Comparison of ENCODE assay signal across 1 cellular context in genomic region chr12:46462641-46463355, GRCh38.
TF ChIP-seq lines count a peak whose summit lies in the region.

No MANE protein-coding gene starts in this region.

TF ChIP-seq in IMR-90, 13 proteins besides CTCF, POLR2A, EP300 and RAD21 (continued from another document):
- TF ChIP-seq NFE2L2 (IDR thresholded peaks at IDR 0.05; ENCODE audit: low read depth, low read length) (no peak), FOS (IDR thresholded peaks at IDR 0.05; ENCODE audit: low read depth, low read length) (no peak), CHD1 (IDR thresholded peaks at IDR 0.05; ENCODE audit: low read depth, low read length) (no peak), MAZ (IDR thresholded peaks at IDR 0.05; ENCODE audit: borderline replicate concordance, low read depth, low read length) (no peak), BHLHE40 (IDR thresholded peaks at IDR 0.05; ENCODE audit: low read depth, low read length) (no peak), MXI1 (IDR thresholded peaks at IDR 0.05; ENCODE audit: borderline replicate concordance, low read depth, low read length) (no peak), ELK1 (IDR thresholded peaks at IDR 0.05; ENCODE audit: borderline replicate concordance, low read depth, low read length) (no peak)
